In the genomic region with DNA sequence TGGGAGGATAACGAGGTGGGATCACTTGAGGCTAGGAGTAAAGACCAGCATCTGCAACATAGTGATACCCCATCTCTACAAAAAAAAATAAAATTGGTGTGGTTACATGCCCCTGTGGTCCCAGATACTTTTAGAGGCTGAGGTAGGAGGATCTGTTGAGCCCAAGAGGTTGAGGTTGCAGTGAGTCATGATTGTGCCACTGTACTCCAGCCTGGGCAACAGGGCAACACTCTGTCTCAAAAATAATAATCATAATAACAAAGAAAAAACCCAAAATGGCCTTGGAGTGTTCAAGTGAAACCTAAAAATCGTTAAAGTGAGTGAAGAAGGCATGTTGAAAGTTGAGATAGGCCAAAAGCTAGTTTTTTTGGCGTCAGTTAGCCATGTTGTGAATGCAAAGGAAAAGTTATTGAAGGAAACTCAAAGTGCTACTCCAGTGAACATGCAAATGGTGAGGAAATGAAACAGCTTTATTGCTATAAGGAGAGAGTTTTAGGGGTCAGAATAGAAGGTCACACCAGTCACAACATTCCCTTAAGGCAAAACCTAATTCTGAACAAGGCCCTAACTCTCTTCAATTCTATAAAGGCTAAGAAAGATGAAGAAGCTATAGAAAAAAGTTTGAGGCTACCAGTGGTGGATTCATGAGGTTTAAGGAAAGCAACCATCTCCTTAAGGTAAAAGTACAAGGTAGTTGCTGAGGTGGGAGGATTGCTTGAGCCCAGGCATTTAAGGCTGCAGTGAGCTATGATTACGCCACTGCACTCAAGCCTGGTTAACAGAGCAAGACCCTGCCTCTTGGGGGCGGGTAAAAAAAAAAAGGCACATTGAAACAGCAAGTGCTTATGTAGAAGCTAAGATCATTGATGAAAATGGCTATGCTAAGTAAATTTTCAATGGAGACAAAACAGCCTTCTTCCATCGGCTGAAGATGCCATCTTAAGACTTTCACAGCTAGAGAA, we compare ENCODE assay signal across 1 cellular context.
TF ChIP-seq lines count a peak whose summit lies in the region.

No MANE protein-coding gene starts in this region.

TF ChIP-seq in K562, 482 proteins besides CTCF, POLR2A, EP300 and RAD21:
- TF ChIP-seq CEBPB (tag; IDR thresholded peaks at IDR 0.05) = 0 out of 2 replicates have a peak, but pooled peaks have one; percentile 9
- TF ChIP-seq HNRNPL (IDR thresholded peaks at IDR 0.05; ENCODE audit: low read depth, low read length) = no peak
- 0 out of 2 replicates have a peak, but pooled peaks have one; percentile 24 for TF ChIP-seq POLR2G (IDR thresholded peaks at IDR 0.05; ENCODE audit: low read depth, low read length)
- TF ChIP-seq POLR2H (tag; IDR thresholded peaks at IDR 0.05; ENCODE audit: low read depth) = no peak
